Comparison of ENCODE assay signal across 17 cellular contexts in genomic region chr22:45584121-45584570, GRCh38.
DNase-seq lines count a peak whose midpoint lies in the region; ATAC-seq and TF ChIP-seq lines count a peak whose summit lies in the region.
"Had no signal": no experiment of that assay in that cellular context is flagged by ENCODE, and none has a peak within 500 bp of the region (broad histone marks: within the 10 kb centered on the region; RNA-seq: fewer than 3 reads in every experiment).

No MANE protein-coding gene starts in this region.

- H3K4me1 Mint-ChIP-seq in activated T-helper 17 cell treated with anti-CD3 and anti-CD28 coated beads, Interleukin-2, amount 50 U/mL, for 72 hours, result peaks cover 9% of the 10 kb centered on the region

- 35 to 53% methylated on average over 14 of the region's 14 CpGs for WGBS in body of pancreas, 2 donors

- H3K4me3 Mint-ChIP-seq in activated T-helper 17 cell treated with anti-CD3 and anti-CD28 coated beads, Interleukin-2, amount 50 U/mL, for 72 hours, result no peak overlapping the region

- no peak overlapping the region for H3K27ac Mint-ChIP-seq in activated T-helper 17 cell treated with anti-CD3 and anti-CD28 coated beads, Interleukin-2, amount 50 U/mL, for 72 hours

- intact Hi-C loops in body of pancreas (cut with DNase I), result no loop called here

- H3K27ac ChIP-seq in OCI-LY1 (ENCODE audit: low read depth, low read length, poor library complexity, severe bottlenecking), result peak overlapping the region; percentile 94
- no peak overlapping the region for H3K27ac ChIP-seq in body of pancreas
- H3K27ac ChIP-seq: ovary had no signal

- H3K27me3 ChIP-seq in OCI-LY1 (ENCODE audit: insufficient read depth, low read length) (no peaks in the 10 kb centered on the region), body of pancreas (no peaks in the 10 kb centered on the region)
- H3K27me3 ChIP-seq: ovary had no signal

- H3K36me3 Mint-ChIP-seq in activated T-helper 17 cell treated with anti-CD3 and anti-CD28 coated beads, Interleukin-2, amount 50 U/mL, for 72 hours (ENCODE audit: low read depth), result no peaks in the 10 kb centered on the region
- H3K36me3 Mint-ChIP-seq: immature natural killer cell had no signal

- DNase-seq in AG08395 (ENCODE audit: low spot score) (peak; percentile 90), GM04504 (ENCODE audit: low read depth) (peak; percentile 79), fibroblast of villous mesenchyme (ENCODE audit: low read depth) (peak; percentile 82), cerebellar cortex (ENCODE audit: low spot score) (no peak), body of pancreas (no peak), Kasumi-1 (lab: John Stamatoyannopoulos, UW) (no peak)
- DNase-seq: activated CD4-positive, alpha-beta T cell treated with anti-CD3 and anti-CD28 coated beads, Interleukin-2, amount 50 U/mL, for 48 hours; DMS79; effector CD8-positive, alpha-beta T cell; KBM-7; NCI-H187; NCI-H510A treated with DMSO at 0.1 percent for 48 hours; ovary had no signal

- H3K9me3 ChIP-seq in OCI-LY1 (ENCODE audit: low read length) (no peaks in the 10 kb centered on the region), body of pancreas (no peaks in the 10 kb centered on the region)
- H3K9me3 ChIP-seq: HAP-1, ovary had no signal

- H3K79me2 ChIP-seq in OCI-LY1 (ENCODE audit: insufficient read depth, low read length), result no peaks in the 10 kb centered on the region

- peak overlapping the region; percentile 48 for H3K4me3 ChIP-seq in OCI-LY1 (ENCODE audit: low read depth, low read length, poor library complexity, severe bottlenecking)
- H3K4me3 ChIP-seq in fibroblast of villous mesenchyme (ENCODE audit: low read depth, low read length), result no peak overlapping the region
- no peak overlapping the region for H3K4me3 ChIP-seq in body of pancreas
- H3K4me3 ChIP-seq: HAP-1, ovary had no signal

- H3K27me3 Mint-ChIP-seq in activated T-helper 17 cell treated with anti-CD3 and anti-CD28 coated beads, Interleukin-2, amount 50 U/mL, for 72 hours, result peaks cover 6% of the 10 kb centered on the region

- H4K20me1 ChIP-seq in OCI-LY1 (ENCODE audit: insufficient read depth, low read length), result no peaks in the 10 kb centered on the region

- H3K9me3 Mint-ChIP-seq in activated T-helper 17 cell treated with anti-CD3 and anti-CD28 coated beads, Interleukin-2, amount 50 U/mL, for 72 hours, result no peaks in the 10 kb centered on the region
- H3K9me3 Mint-ChIP-seq: immature natural killer cell had no signal

- H3F3A ChIP-seq in OCI-LY1 (ENCODE audit: insufficient read depth, low read length), result no peaks in the 10 kb centered on the region

- TF ChIP-seq POLR2A in body of pancreas (IDR thresholded peaks at IDR 0.05), result no peak

- H3K9ac ChIP-seq in OCI-LY1 (ENCODE audit: low read length), result peak overlapping the region; percentile 62

- no peaks in the 10 kb centered on the region for H3K9me2 ChIP-seq in OCI-LY1 (ENCODE audit: low read depth, low read length)

- peak overlapping the region; percentile 69 for H3K4me2 ChIP-seq in OCI-LY1 (ENCODE audit: low read length)

- H2AFZ ChIP-seq in OCI-LY1 (ENCODE audit: low read length), result no peak overlapping the region

- ATAC-seq in activated T-helper 17 cell treated with anti-CD3 and anti-CD28 coated beads, Interleukin-2, amount 50 U/mL, for 72 hours (replicated peaks), result no peak
- ATAC-seq in body of pancreas, result no peak

- H3K4me1 ChIP-seq in OCI-LY1 (ENCODE audit: insufficient read depth, low read length, severe bottlenecking), result peaks cover 57% of the 10 kb centered on the region
- H3K4me1 ChIP-seq in body of pancreas, result no peaks in the 10 kb centered on the region
- H3K4me1 ChIP-seq: HAP-1 had no signal

- no peak for TF ChIP-seq CTCF in OCI-LY1 (IDR thresholded peaks at IDR 0.05; ENCODE audit: low read length)
- TF ChIP-seq CTCF in fibroblast of villous mesenchyme (IDR thresholded peaks at IDR 0.05; ENCODE audit: insufficient read depth, low read depth, low read length), result no peak
- TF ChIP-seq CTCF in body of pancreas (IDR thresholded peaks at IDR 0.05), result no peak

- H3K36me3 ChIP-seq in OCI-LY1 (ENCODE audit: insufficient read depth, low read length) (no peaks in the 10 kb centered on the region), body of pancreas (replicated peaks in 1 of 2; ENCODE audit: insufficient read depth in 1 of 2, low read depth in 2 of 2) (no peaks in the 10 kb centered on the region)
- H3K36me3 ChIP-seq: HAP-1, ovary had no signal

Comparison
In these comparisons a context has a peak if more than half of its experiments do, and no peak if none do; other contexts are left out.
1. DNase-seq: peak in AG08395 (single experiment), GM04504 (single experiment) and fibroblast of villous mesenchyme (single experiment); none in cerebellar cortex (single experiment), body of pancreas (0 of 4) and Kasumi-1 (0 of 2).